21 cellular contexts compared by ENCODE assay signal in genomic region chr1:31718519-31718918, GRCh38. TPM values are rescaled to one million over a fixed set of nuclear protein-coding genes. Genes with fewer than 3 reads are reported as not detected.
"Had no signal": no experiment of that assay in that cellular context is flagged by ENCODE, and none has a peak within 500 bp of the region (broad histone marks: within the 10 kb centered on the region; RNA-seq: fewer than 3 reads in every experiment).

No MANE protein-coding gene starts in this region.

- H3K27me3 ChIP-seq: colonic mucosa, right atrium auricular region, thyroid gland, vagina had no signal

- H3K4me3 ChIP-seq: colonic mucosa, left lung, prostate gland, right atrium auricular region, smooth muscle cell, stomach, thyroid gland, vagina had no signal

- H3K4me2 ChIP-seq: smooth muscle cell had no signal

- H3K9me3 ChIP-seq: colonic mucosa, left lung, prostate gland, right atrium auricular region, stomach, thyroid gland, vagina had no signal

- H3K27ac ChIP-seq: colonic mucosa, left lung, prostate gland, right atrium auricular region, stomach, thyroid gland, vagina had no signal

- H3K4me1 ChIP-seq: prostate gland had no signal

- H3K36me3 ChIP-seq: colonic mucosa, left lung, prostate gland, right atrium auricular region, stomach, thyroid gland, vagina had no signal

- DNase-seq: colonic mucosa; effector CD8-positive, alpha-beta T cell; erythroblast; head of caudate nucleus; left cardiac atrium; left lung; mesenchymal stem cell; naive thymus-derived CD4-positive, alpha-beta T cell; nucleus accumbens; stimulated activated CD4-positive, alpha-beta T cell treated with anti-CD3 and anti-CD28 coated beads, Interleukin-12 subunit alpha, Interleukin-12 subunit beta, amount 100 ng/mL, for 4 hours; stimulated activated CD4-positive, alpha-beta T cell treated with anti-CD3 and anti-CD28 coated beads, Interleukin-1b, Interleukin-23, amount 100 ng/mL, for 48 hours; stimulated activated CD4-positive, alpha-beta T cell treated with anti-CD3 and anti-CD28 coated beads, Interleukin-4, amount 100 ng/mL, for 1 hour; stimulated activated CD8-positive, alpha-beta memory T cell treated with anti-CD3 and anti-CD28 coated beads, Interleukin-4, amount 100 ng/mL, for 48 hours; stimulated activated naive CD4-positive, alpha-beta T cell treated with Interleukin-2 at 50 U/mL for 16 hours; stomach; thyroid gland; trophoblast cell had no signal

RNA-seq across cellular contexts. Expression of gene ADGRB2, which starts 45.6 kb away (rescaled TPM):
- polyA plus RNA-seq: naive thymus-derived CD4-positive, alpha-beta T cell had no signal
